8 cellular contexts compared by ENCODE assay signal in genomic region chr19:58150328-58150921, GRCh38. TPM values are rescaled to one million over a fixed set of nuclear protein-coding genes. Genes with fewer than 3 reads are reported as not detected.
DNase-seq lines count a peak whose midpoint lies in the region; ATAC-seq and TF ChIP-seq lines count a peak whose summit lies in the region.

Gene ZNF329 (minus strand): TSS chr19:58150789. CDS start chr19:58129503, 21,286 bp downstream.

- no peaks in the 10 kb centered on the region for H3K4me1 ChIP-seq in colonic mucosa

- H3K36me3 ChIP-seq in colonic mucosa = no peaks in the 10 kb centered on the region

- H3K9ac ChIP-seq in colonic mucosa (ENCODE audit: low read depth in 2 of 2, low read length in 2 of 2) = peak within 1 kb of the TSS; percentile 88 to 90

- peak; percentile 89 for DNase-seq in NCI-H2227 treated with DMSO at 0.1 percent for 48 hours (lab: John Stamatoyannopoulos, UW)
- DNase-seq in activated CD4-positive, alpha-beta T cell treated with anti-CD3 and anti-CD28 coated beads for 4 hours = peak; percentile 89 to 91
- peak; percentile 94 for DNase-seq in colonic mucosa
- peak; percentile 80 to 94 for DNase-seq in stimulated activated CD4-positive, alpha-beta T cell treated with anti-CD3 and anti-CD28 coated beads, Interleukin-1b, Interleukin-23, amount 100 ng/mL, for 1 hour (ENCODE audit: low read depth in 2 of 2)

- peaks cover 9% of the 10 kb centered on the region for H3K9me3 ChIP-seq in colonic mucosa

- H3K27me3 ChIP-seq in colonic mucosa (no peaks in the 10 kb centered on the region), layer of hippocampus (ENCODE audit: control insufficient read depth, insufficient read depth, low read length) (no peaks in the 10 kb centered on the region)

- H3K27ac ChIP-seq in colonic mucosa = peak within 1 kb of the TSS; percentile 61
- H3K27ac ChIP-seq in layer of hippocampus (ENCODE audit: low read depth, low read length) = peak within 1 kb of the TSS; percentile 73

- TF ChIP-seq CTCF in colonic mucosa (IDR thresholded peaks at IDR 0.05) = no peak

- H3K4me3 ChIP-seq in colonic mucosa = peak within 1 kb of the TSS; percentile 98

- ATAC-seq in GM18498 (IDR thresholded peaks at IDR 0.05; ENCODE audit: unreplicated experiment) = peak; percentile 63
- peak; percentile 66 for ATAC-seq in HG03045 (IDR thresholded peaks at IDR 0.05; ENCODE audit: unreplicated experiment)
- ATAC-seq in HG03469 (IDR thresholded peaks at IDR 0.05; ENCODE audit: unreplicated experiment) = no peak

- intact Hi-C loops in colonic mucosa (cut with DNase I) = loop anchor here (10.0 kb wide), 2 partner anchors 406 to 1756 kb away; partner anchors contain the start of genes ZNF582 and ZNF776

RNA-seq across cellular contexts. Expression of gene ZNF329, which starts in this region (rescaled TPM):
- 1 to 10 TPM; 3.9 to 5.9 TPM for total RNA-seq in colonic mucosa
